ENCODE assay signal across 18 cellular contexts in the genomic region with DNA sequence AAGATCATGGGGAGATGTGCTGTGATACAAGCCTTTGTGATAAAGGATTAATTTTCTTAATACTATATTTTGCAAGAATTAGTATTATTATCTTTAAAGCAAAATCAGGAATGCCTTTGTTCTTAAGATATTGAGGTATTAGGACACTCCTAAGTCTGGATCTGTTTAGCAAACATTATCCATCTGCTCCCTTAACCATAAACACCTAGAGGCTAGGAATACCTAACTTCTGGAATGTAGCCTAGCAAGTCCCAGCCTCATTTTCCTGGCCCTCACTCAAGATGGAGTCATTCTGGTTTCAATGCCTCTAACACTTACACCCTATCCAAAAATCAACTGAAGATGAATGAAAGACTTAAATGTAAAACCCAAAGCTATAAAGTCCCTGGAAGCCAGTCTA.
A peak's percentile ranks its signal among the peaks of the same experiment; 100 is the strongest.
DNase-seq lines count a peak whose midpoint lies in the region; ATAC-seq and TF ChIP-seq lines count a peak whose summit lies in the region.
"Had no signal": no experiment of that assay in that cellular context is flagged by ENCODE, and none has a peak within 500 bp of the region (broad histone marks: within the 10 kb centered on the region; RNA-seq: fewer than 3 reads in every experiment).

No MANE protein-coding gene starts in this region.

- H3K79me2 ChIP-seq in PC-9 (ENCODE audit: low read depth) (no peaks in the 10 kb centered on the region), trophoblast cell (ENCODE audit: control insufficient read depth, insufficient read depth, low read length, poor library complexity) (no peaks in the 10 kb centered on the region), H9 (ENCODE audit: insufficient read depth, low read length) (no peaks in the 10 kb centered on the region)

- no peak overlapping the region for H4K12ac ChIP-seq in trophoblast cell (ENCODE audit: low read depth, low read length)

- H3K27me3 ChIP-seq in PC-9 (ENCODE audit: insufficient read depth, low read depth) = no peaks in the 10 kb centered on the region
- no peaks in the 10 kb centered on the region for H3K27me3 ChIP-seq in trophoblast cell (ENCODE audit: insufficient read depth, low read length)
- no peaks in the 10 kb centered on the region for H3K27me3 ChIP-seq in H9 (ENCODE audit: insufficient read depth, low read length)
- H3K27me3 ChIP-seq: BLaER1 treated with 17β-estradiol and CSF1 and Interleukin-3, amounts not matched to agents 10 nM and 100 nM had no signal

- H2BK20ac ChIP-seq in H9 (ENCODE audit: low read depth, low read length, poor library complexity, severe bottlenecking) = no peak overlapping the region

- intact Hi-C loops in PC-9 (cut with micrococcal nuclease; ENCODE audit: unreplicated experiment) = loop anchor here (2.0 kb wide), 1 partner anchor 14 kb away; no protein-coding TSS in a partner anchor

- H3K4me1 Mint-ChIP-seq in H9 = peaks cover 43 to 48% of the 10 kb centered on the region in 2 experiments

- H3K56ac ChIP-seq in H9 (ENCODE audit: insufficient read length, low read depth, low read length) = no peak overlapping the region

- H3K4me3 ChIP-seq in PC-9 = no peak overlapping the region
- H3K4me3 ChIP-seq in trophoblast cell (ENCODE audit: low read depth, low read length) = no peak overlapping the region
- H3K4me3 ChIP-seq: BLaER1 treated with 17β-estradiol and CSF1 and Interleukin-3, amounts not matched to agents 10 nM and 100 nM had no signal

- H4K91ac ChIP-seq in trophoblast cell (ENCODE audit: low read depth, low read length) (no peak overlapping the region), H9 (ENCODE audit: insufficient read length, low read depth, low read length) (no peak overlapping the region)

- H3K14ac ChIP-seq in trophoblast cell (ENCODE audit: low read length) (no peak overlapping the region), H9 (ENCODE audit: insufficient read depth, low read length) (no peak overlapping the region)

- no peak overlapping the region for H4K8ac ChIP-seq in trophoblast cell (ENCODE audit: low read depth, low read length)
- no peak overlapping the region for H4K8ac ChIP-seq in H9 (replicated peaks; ENCODE audit: insufficient read length, low read depth, low read length)

- no peaks in the 10 kb centered on the region for H3K9me2 ChIP-seq in PC-9 (ENCODE audit: insufficient read depth)

- H3K9me3 ChIP-seq in PC-9 (ENCODE audit: insufficient read depth, low read depth) (peaks cover 8% of the 10 kb centered on the region; the same call in 1 of the 2 replicates), trophoblast cell (ENCODE audit: insufficient read depth, low read depth, low read length) (no peaks in the 10 kb centered on the region), H9 (ENCODE audit: control insufficient read depth, low read depth, low read length) (no peaks in the 10 kb centered on the region)

- no peaks in the 10 kb centered on the region for H3K23me2 ChIP-seq in H9 (ENCODE audit: insufficient read length, low read depth, low read length, poor library complexity, severe bottlenecking)

- no peaks in the 10 kb centered on the region for H3K27me3 Mint-ChIP-seq in H9 (ENCODE audit: low read depth)

- H2AFZ ChIP-seq in PC-9 = no peak overlapping the region
- no peak overlapping the region for H2AFZ ChIP-seq in trophoblast cell (ENCODE audit: insufficient read depth, low read length, poor library complexity)
- H2AFZ ChIP-seq in H9 (ENCODE audit: low read length) = no peak overlapping the region

- H3K36me3 Mint-ChIP-seq in H9 (ENCODE audit: insufficient read depth in 1 of 3, low read depth in 3 of 3) = peaks cover 12 to 31% (median 24%) of the 10 kb centered on the region in 3 experiments
- H3K36me3 Mint-ChIP-seq: CD8-positive, alpha-beta T cell had no signal

- no peak overlapping the region for H2BK5ac ChIP-seq in trophoblast cell (ENCODE audit: low read depth, low read length, poor library complexity)
- no peak overlapping the region for H2BK5ac ChIP-seq in H9 (ENCODE audit: insufficient read length, low read length)

- H3K9me3 Mint-ChIP-seq in H9 = peaks cover 16 to 21% of the 10 kb centered on the region in 2 experiments

- H3T11ph ChIP-seq in H9 (ENCODE audit: low read length) = no peak overlapping the region

- H3K79me1 ChIP-seq in trophoblast cell (ENCODE audit: low read length) = peaks cover 6% of the 10 kb centered on the region
- H3K79me1 ChIP-seq in H9 (ENCODE audit: insufficient read depth, low read depth, low read length, poor library complexity, severe bottlenecking) = no peaks in the 10 kb centered on the region

- CTCF ChIA-PET in PC-9 (lab: Charles Lee) = no interaction called here

- H2BK15ac ChIP-seq in H9 (ENCODE audit: low read depth, low read length) = no peak overlapping the region

- H3K4ac ChIP-seq in trophoblast cell (ENCODE audit: low read depth, low read length) (no peak overlapping the region), H9 (ENCODE audit: low read depth, low read length) (no peak overlapping the region)

- no peak overlapping the region for H4K5ac ChIP-seq in H9 (ENCODE audit: insufficient read length, low read depth, low read length)

- H3K9ac ChIP-seq in trophoblast cell (ENCODE audit: low read length) = no peak overlapping the region
- H3K9ac ChIP-seq in H9 (ENCODE audit: extremely low read depth, insufficient read length, low read length) = no peak overlapping the region
- H3K9ac ChIP-seq: BLaER1 treated with 17β-estradiol and CSF1 and Interleukin-3, amounts not matched to agents 10 nM and 100 nM had no signal

- H2AK5ac ChIP-seq in trophoblast cell (ENCODE audit: low read length) (no peak overlapping the region), H9 (ENCODE audit: insufficient read length, low read length) (no peak overlapping the region)

- TF ChIP-seq CTCF in PC-9 (conservative IDR thresholded peaks at IDR 0.05) (no peak), H9 (conservative IDR thresholded peaks at IDR 0.05) (no peak)

- H3K18ac ChIP-seq in trophoblast cell (ENCODE audit: low read length) = no peak overlapping the region
- H3K18ac ChIP-seq in H9 (ENCODE audit: insufficient read length, low read depth, low read length) = no peak overlapping the region

- H3K23ac ChIP-seq in trophoblast cell (ENCODE audit: low read length) = no peak overlapping the region
- H3K23ac ChIP-seq in H9 (ENCODE audit: insufficient read length, low read depth, low read length) = no peak overlapping the region

- H3K4me3 Mint-ChIP-seq in H9 = no peak overlapping the region
- H3K4me3 Mint-ChIP-seq: CD8-positive, alpha-beta T cell had no signal

- H2BK120ac ChIP-seq in trophoblast cell (ENCODE audit: insufficient read depth, low read length, poor library complexity) = no peak overlapping the region
- no peak overlapping the region for H2BK120ac ChIP-seq in H9 (ENCODE audit: low read depth, low read length, poor library complexity, severe bottlenecking)

- POLR2A ChIA-PET in PC-9 (lab: Charles Lee; ENCODE audit: unreplicated experiment) = no interaction called here

- H3K4me1 ChIP-seq in PC-9 (replicated peaks; ENCODE audit: insufficient read depth) = peaks cover 12% of the 10 kb centered on the region
- peaks cover 0 to 2% of the 10 kb centered on the region in 2 experiments for H3K4me1 ChIP-seq in trophoblast cell (ENCODE audit: control insufficient read depth in 1 of 2, insufficient read depth in 2 of 2, low read length in 2 of 2)
- H3K4me1 ChIP-seq in H9 (ENCODE audit: insufficient read depth, low read length) = peaks cover 3% of the 10 kb centered on the region; the same call in 1 of the 2 replicates
- H3K4me1 ChIP-seq: BLaER1 treated with 17β-estradiol and CSF1 and Interleukin-3, amounts not matched to agents 10 nM and 100 nM had no signal

- BruUV-seq in PC-9 (replicated peaks; lab: Mats Ljungman, UMichigan) = no TSS peak

- no peaks in the 10 kb centered on the region for H3F3A ChIP-seq in PC-9 (ENCODE audit: insufficient read depth, low read depth)

- no peak overlapping the region for H3K27ac Mint-ChIP-seq in H9
- H3K27ac Mint-ChIP-seq: CD8-positive, alpha-beta T cell had no signal

- ATAC-seq in GM21723 (IDR thresholded peaks at IDR 0.05; ENCODE audit: unreplicated experiment) = no peak
- ATAC-seq: CD8-positive, alpha-beta T cell had no signal

- peak; percentile 48 for DNase-seq in ELF-1 (ENCODE audit: low read depth, low spot score)
- DNase-seq in PC-9 = peak; percentile 48 to 63
- DNase-seq in epithelial cell of prostate (ENCODE audit: low read depth, low spot score) = peak; percentile 33
- DNase-seq in trophoblast cell = peak; percentile 63 to 88
- no peak for DNase-seq in NOMO-1 treated with DMSO at 0.1 percent for 48 hours (lab: John Stamatoyannopoulos, UW; ENCODE audit: unreplicated experiment)
- DNase-seq in H9 = no peak
- DNase-seq: CD8-positive, alpha-beta T cell; H7; IMR-90; Karpas-422; NCI-H1417 treated with DMSO at 0.1 percent for 48 hours; NCI-H187 treated with DMSO at 0.1 percent for 48 hours; NCI-H345; NCI-H524 treated with DMSO at 0.1 percent for 48 hours; SHP77 treated with DMSO at 0.1 percent for 48 hours had no signal

- H2BK12ac ChIP-seq in trophoblast cell (ENCODE audit: low read length) = no peak overlapping the region
- no peak overlapping the region for H2BK12ac ChIP-seq in H9 (ENCODE audit: insufficient read length, low read depth, low read length)

- H3K27ac ChIP-seq in PC-9 (peak overlapping the region; percentile 26; the same call in 1 of the 2 replicates), epithelial cell of prostate (peak overlapping the region; percentile 34), trophoblast cell (ENCODE audit: low read depth, low read length) (peak overlapping the region; percentile 31), H9 (ENCODE audit: insufficient read length, low read depth, low read length) (no peak overlapping the region)
- H3K27ac ChIP-seq: BLaER1 treated with 17β-estradiol and CSF1 and Interleukin-3, amounts not matched to agents 10 nM and 100 nM; HL-60 had no signal

- no peaks in the 10 kb centered on the region for H4K20me1 ChIP-seq in PC-9 (ENCODE audit: insufficient read depth)
- H4K20me1 ChIP-seq in H9 (ENCODE audit: control insufficient read depth, insufficient read depth, insufficient read length) = no peaks in the 10 kb centered on the region
- H4K20me1 ChIP-seq: BLaER1 treated with 17β-estradiol and CSF1 and Interleukin-3, amounts not matched to agents 10 nM and 100 nM had no signal

- H3K4me2 ChIP-seq in PC-9 (no peak overlapping the region; the same call in 1 of the 2 replicates), trophoblast cell (ENCODE audit: low read length) (no peak overlapping the region), H9 (ENCODE audit: insufficient read depth, insufficient read length, low read length) (no peak overlapping the region)
- H3K4me2 ChIP-seq: BLaER1 treated with 17β-estradiol and CSF1 and Interleukin-3, amounts not matched to agents 10 nM and 100 nM had no signal

- H3K36me3 ChIP-seq in PC-9 (ENCODE audit: low read depth) (no peaks in the 10 kb centered on the region), trophoblast cell (ENCODE audit: control insufficient read depth in 1 of 2, insufficient read depth in 2 of 2, low read length in 2 of 2) (no peaks in the 10 kb centered on the region)
- H3K36me3 ChIP-seq: BLaER1 treated with 17β-estradiol and CSF1 and Interleukin-3, amounts not matched to agents 10 nM and 100 nM had no signal

Comparison
In these comparisons a context has a peak if more than half of its experiments do, and no peak if none do; other contexts are left out.
1. DNase-seq: peak in ELF-1 (single experiment), PC-9 (2 of 2), epithelial cell of prostate (single experiment) and trophoblast cell (2 of 2); none in NOMO-1 treated with DMSO at 0.1 percent for 48 hours (single experiment) and H9 (single experiment).